28 cellular contexts compared by ENCODE assay signal in genomic region chr1:3282186-3282585, GRCh38.
"Had no signal": no experiment of that assay in that cellular context is flagged by ENCODE, and none has a peak within 500 bp of the region (broad histone marks: within the 10 kb centered on the region; RNA-seq: fewer than 3 reads in every experiment).

No MANE protein-coding gene starts in this region.

- H3K36me3 ChIP-seq: neural progenitor cell, neutrophil, pancreas, prostate gland, right atrium auricular region, right lobe of liver, sigmoid colon, thoracic aorta, tibial artery, transverse colon, upper lobe of right lung, uterus had no signal

- H3K27me3 ChIP-seq: neural progenitor cell, pancreas, right atrium auricular region, right lobe of liver, tibial artery, upper lobe of right lung had no signal

- H3K4me1 ChIP-seq: prostate gland, right lobe of liver, transverse colon, upper lobe of right lung, uterus had no signal

- ATAC-seq: naive thymus-derived CD4-positive, alpha-beta T cell; natural killer cell; pancreas; right lobe of liver; stimulated activated naive B cell treated with anti-CD40 and anti-IgM and Interleukin-4, amounts not matched to agents 10 μg/mL and 1 μg/mL and 100 μg/mL, for 72 hours; upper lobe of right lung had no signal

- DNase-seq: naive thymus-derived CD4-positive, alpha-beta T cell; natural killer cell; nucleus accumbens; retina; right lobe of liver; sigmoid colon; small intestine; stimulated activated CD4-positive, alpha-beta T cell treated with anti-CD3 and anti-CD28 coated beads, Interleukin-12 subunit alpha, Interleukin-12 subunit beta, amount 100 ng/mL, for 4 hours; stimulated activated CD4-positive, alpha-beta T cell treated with anti-CD3 and anti-CD28 coated beads, Interleukin-1b, Interleukin-23, amount 100 ng/mL, for 48 hours; stimulated activated CD4-positive, alpha-beta T cell treated with anti-CD3 and anti-CD28 coated beads, Interleukin-4, amount 100 ng/mL, for 1 hour; stimulated activated CD4-positive, alpha-beta T cell treated with anti-CD3 and anti-CD28 coated beads, Interleukin-4, amount 100 ng/mL, for 4 hours; stimulated activated CD8-positive, alpha-beta memory T cell treated with anti-CD3 and anti-CD28 coated beads, Interleukin-4, amount 100 ng/mL, for 48 hours; stimulated activated naive B cell treated with anti-CD40 and anti-IgM and Interleukin-4, amounts not matched to agents 10 μg/mL and 1 μg/mL and 100 μg/mL, for 72 hours; stimulated activated naive CD4-positive, alpha-beta T cell treated with Interleukin-2 at 50 U/mL for 16 hours; stomach; tibial artery; transverse colon; upper lobe of right lung; uterus had no signal

- FAIRE-seq: pancreas, small intestine had no signal

- H3K4me3 ChIP-seq: neural progenitor cell, pancreas, prostate gland, right atrium auricular region, right lobe of liver, sigmoid colon, stomach, thoracic aorta, tibial artery, transverse colon, upper lobe of right lung, uterus had no signal

- H3K4me2 ChIP-seq: neural progenitor cell had no signal

- H3K4me1 Mint-ChIP-seq: nephron had no signal

- H3K9ac ChIP-seq: neural progenitor cell had no signal

- H3K27ac ChIP-seq: neural progenitor cell, neutrophil, pancreas, prostate gland, right atrium auricular region, right lobe of liver, sigmoid colon, thoracic aorta, transverse colon, upper lobe of right lung, uterus had no signal

- H3K9me3 Mint-ChIP-seq: naive thymus-derived CD4-positive, alpha-beta T cell; natural killer cell; nephron; neural progenitor cell; stimulated activated naive B cell treated with anti-CD40 and anti-IgM and Interleukin-4, amounts not matched to agents 10 μg/mL and 1 μg/mL and 100 μg/mL, for 72 hours; stimulated activated naive CD8-positive, alpha-beta T cell treated with anti-CD3 and anti-CD28 coated beads, Interleukin-15, Interleukin-2, amounts not matched to agents 100 ng/mL and 50 ng/mL, for 24 hours; type B pancreatic cell had no signal

- H3K36me3 Mint-ChIP-seq: naive thymus-derived CD4-positive, alpha-beta T cell; natural killer cell; neural progenitor cell; stimulated activated naive B cell treated with anti-CD40 and anti-IgM and Interleukin-4, amounts not matched to agents 10 μg/mL and 1 μg/mL and 100 μg/mL, for 72 hours; type B pancreatic cell had no signal

- H2AFZ ChIP-seq: neural progenitor cell had no signal

- H3K27me3 Mint-ChIP-seq: stimulated activated naive CD8-positive, alpha-beta T cell treated with anti-CD3 and anti-CD28 coated beads, Interleukin-15, Interleukin-2, amounts not matched to agents 100 ng/mL and 50 ng/mL, for 24 hours had no signal

- H3K9me3 ChIP-seq: neutrophil, pancreas, prostate gland, right atrium auricular region, right lobe of liver, sigmoid colon, stomach, thoracic aorta, tibial artery, transverse colon, upper lobe of right lung, uterus had no signal

- H3K27ac Mint-ChIP-seq: naive thymus-derived CD4-positive, alpha-beta T cell; natural killer cell; nephron; stimulated activated naive B cell treated with anti-CD40 and anti-IgM and Interleukin-4, amounts not matched to agents 10 μg/mL and 1 μg/mL and 100 μg/mL, for 72 hours; stimulated activated naive CD8-positive, alpha-beta T cell treated with anti-CD3 and anti-CD28 coated beads, Interleukin-15, Interleukin-2, amounts not matched to agents 100 ng/mL and 50 ng/mL, for 24 hours; type B pancreatic cell had no signal

- H3K4me3 Mint-ChIP-seq: naive thymus-derived CD4-positive, alpha-beta T cell; natural killer cell; nephron; neural progenitor cell; stimulated activated naive B cell treated with anti-CD40 and anti-IgM and Interleukin-4, amounts not matched to agents 10 μg/mL and 1 μg/mL and 100 μg/mL, for 72 hours; stimulated activated naive CD8-positive, alpha-beta T cell treated with anti-CD3 and anti-CD28 coated beads, Interleukin-15, Interleukin-2, amounts not matched to agents 100 ng/mL and 50 ng/mL, for 24 hours; type B pancreatic cell had no signal
